9 cellular contexts compared by ENCODE assay signal in the genomic region with DNA sequence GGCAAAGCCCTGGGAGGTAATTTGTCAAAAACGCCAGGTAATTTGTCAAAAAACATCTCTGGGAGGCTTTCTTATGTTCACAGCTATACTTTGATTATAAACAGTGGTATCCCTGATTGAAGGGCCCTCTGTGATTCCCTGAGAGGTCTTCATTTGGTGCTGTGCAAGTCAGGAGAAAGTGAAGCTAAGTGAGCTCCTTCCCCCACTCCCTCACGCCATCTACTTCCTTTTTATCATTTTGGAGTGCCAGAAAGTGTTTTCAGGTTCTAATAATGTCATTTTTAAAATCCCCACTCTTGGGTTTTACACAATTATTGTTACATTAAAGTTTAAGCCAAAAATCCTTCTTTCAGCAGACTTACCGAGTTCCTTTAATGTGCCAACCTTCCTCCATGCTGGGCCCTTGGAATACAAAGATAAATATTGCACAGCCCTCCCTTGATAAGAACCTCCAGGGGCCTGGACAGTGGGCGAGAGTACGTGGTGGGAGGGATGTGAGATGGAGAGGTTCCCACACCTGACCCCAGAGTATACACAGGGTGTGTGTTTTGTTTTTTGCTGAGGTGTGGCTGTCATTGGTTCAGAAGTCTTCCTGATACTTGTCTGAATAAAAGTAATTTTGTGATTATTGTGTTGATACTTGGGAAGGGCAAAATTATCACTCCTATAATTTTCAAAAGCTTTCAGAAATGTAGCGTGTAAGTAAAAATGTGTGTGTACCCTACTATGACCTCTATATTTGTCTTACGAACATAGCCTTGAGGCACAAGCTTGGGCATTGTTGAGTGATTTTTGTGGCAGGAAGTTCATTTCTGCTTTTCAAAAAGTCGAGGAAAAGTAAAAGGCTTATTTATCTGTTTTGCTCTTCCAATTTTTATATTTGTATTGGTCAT. TPM values are rescaled to one million over a fixed set of nuclear protein-coding genes. Genes with fewer than 3 reads are reported as not detected.
DNase-seq lines count a peak whose midpoint lies in the region; ATAC-seq and TF ChIP-seq lines count a peak whose summit lies in the region.
"Had no signal": no experiment of that assay in that cellular context is flagged by ENCODE, and none has a peak within 500 bp of the region (broad histone marks: within the 10 kb centered on the region; RNA-seq: fewer than 3 reads in every experiment).

No MANE protein-coding gene starts in this region.

- in situ Hi-C loops in mammary epithelial cell (cut with MboI; ENCODE audit: low sequenced_read_pairs in 2 of 2) = no loop called here

- H3K36me3 ChIP-seq in breast epithelium (no peaks in the 10 kb centered on the region), mammary epithelial cell (ENCODE audit: insufficient read depth, low read length) (no peaks in the 10 kb centered on the region), thoracic aorta (no peaks in the 10 kb centered on the region)

- no peaks in the 10 kb centered on the region for H3K4me1 ChIP-seq in breast epithelium
- H3K4me1 ChIP-seq in mammary epithelial cell (ENCODE audit: insufficient read depth, low read length) = peaks cover 3% of the 10 kb centered on the region
- H3K4me1 ChIP-seq in thoracic aorta (ENCODE audit: control insufficient read depth in 1 of 2, low read depth in 2 of 2) = peaks cover 19 to 56% of the 10 kb centered on the region in 2 donors

- H2AFZ ChIP-seq in mammary epithelial cell (ENCODE audit: low read depth, low read length) = peak overlapping the region; percentile 17

- no peaks in the 10 kb centered on the region for H3K27me3 ChIP-seq in breast epithelium
- H3K27me3 ChIP-seq in mammary epithelial cell (ENCODE audit: insufficient read depth, low read length) = no peaks in the 10 kb centered on the region
- H3K27me3 ChIP-seq in thoracic aorta (replicated peaks; ENCODE audit: insufficient read depth) = no peaks in the 10 kb centered on the region

- H3K9ac ChIP-seq in mammary epithelial cell (ENCODE audit: insufficient read depth, low read length) = no peak overlapping the region

- no peak for TF ChIP-seq CTCF in MCF 10A (IDR thresholded peaks at IDR 0.05; ENCODE audit: unreplicated experiment)
- TF ChIP-seq CTCF in breast epithelium (IDR thresholded peaks at IDR 0.05) = no peak
- no peak for TF ChIP-seq CTCF in mammary epithelial cell (conservative IDR thresholded peaks at IDR 0.05 in 1 of 2, IDR thresholded peaks at IDR 0.05 in 1 of 2; ENCODE audit: extremely low read depth in 1 of 2, insufficient read depth in 1 of 2, low read depth in 1 of 2, low read length in 2 of 2)
- no peak for TF ChIP-seq CTCF in thoracic aorta (IDR thresholded peaks at IDR 0.05)

- H3K27ac ChIP-seq in breast epithelium (no peak overlapping the region), mammary epithelial cell (ENCODE audit: insufficient read depth, low read depth, low read length) (no peak overlapping the region), thoracic aorta (peak overlapping the region in 1 of 2 donors; percentile 6)

- BruUV-seq in MCF 10A (replicated peaks; lab: Mats Ljungman, UMichigan) (no TSS peak), mammary epithelial cell (replicated peaks; lab: Mats Ljungman, UMichigan) (no TSS peak)

- no peak for TF ChIP-seq POLR2A in breast epithelium (IDR thresholded peaks at IDR 0.05)

- H3K4me3 Mint-ChIP-seq in MCF 10A (ENCODE audit: unreplicated experiment) = no peak overlapping the region

- POLR2A ChIA-PET in MCF 10A (lab: Yijun Ruan, JAX) = no interaction called here

- DNase-seq in MCF 10A (ENCODE audit: unreplicated experiment) (no peak), breast epithelium (ENCODE audit: low spot score in 2 of 2) (no peak), mammary epithelial cell (no peak), thoracic aorta (ENCODE audit: low spot score) (no peak), glomerular visceral epithelial cell (ENCODE audit: extremely low spot score) (no peak), amygdala (lab: John Stamatoyannopoulos, UW) (no peak)
- DNase-seq: NCI-H1694 treated with DMSO at 0.1 percent for 48 hours had no signal

- CTCF ChIA-PET in MCF 10A (lab: Yijun Ruan, JAX) = interaction anchor here (0.5 to 1.1 kb wide), 3 partner anchors 9 to 389 kb away, joined by 3 to 5 read pairs (median 4); no protein-coding TSS in a partner anchor
- CTCF ChIA-PET in mammary epithelial cell (lab: Charles Lee; ENCODE audit: low non-redundant PET) = no interaction called here

- H3K36me3 Mint-ChIP-seq in MCF 10A (ENCODE audit: insufficient read depth, unreplicated experiment) = no peaks in the 10 kb centered on the region

- H3K9me3 ChIP-seq in breast epithelium = no peaks in the 10 kb centered on the region
- no peaks in the 10 kb centered on the region for H3K9me3 ChIP-seq in mammary epithelial cell (replicated peaks; ENCODE audit: insufficient read depth, low read length)
- H3K9me3 ChIP-seq in thoracic aorta = no peaks in the 10 kb centered on the region

- H3K4me1 Mint-ChIP-seq in MCF 10A (ENCODE audit: insufficient read depth, unreplicated experiment) = peaks cover 15% of the 10 kb centered on the region

- intact Hi-C loops in MCF 10A (cut with micrococcal nuclease) = loop anchor here (10.0 kb wide), 1 partner anchor 65 kb away; no protein-coding TSS in a partner anchor
- intact Hi-C loops in breast epithelium (cut with DNase I; ENCODE audit: low total_unique reads) = no loop called here
- intact Hi-C loops in mammary epithelial cell (cut with micrococcal nuclease) = loop anchor here (10.0 kb wide), 1 partner anchor 55 kb away; no protein-coding TSS in a partner anchor

- peaks cover 4% of the 10 kb centered on the region for H3K79me2 ChIP-seq in mammary epithelial cell (ENCODE audit: insufficient read depth, low read length)

- peak overlapping the region; percentile 66 for H3K27ac Mint-ChIP-seq in MCF 10A (ENCODE audit: low read depth, unreplicated experiment)

- peak; percentile 16 for ATAC-seq in HG03442 (IDR thresholded peaks at IDR 0.05; ENCODE audit: unreplicated experiment)
- ATAC-seq in thoracic aorta (ENCODE audit: insufficient number of reproducible peaks, low FRiP score, low read depth) = no peak
- ATAC-seq in GM21367 (IDR thresholded peaks at IDR 0.05; ENCODE audit: unreplicated experiment) = no peak

- no peak overlapping the region for H3K4me3 ChIP-seq in breast epithelium
- peak overlapping the region in 1 of 3 experiments; percentile 13 for H3K4me3 ChIP-seq in mammary epithelial cell (replicated peaks in 1 of 3; ENCODE audit: insufficient read depth in 1 of 3, low read depth in 2 of 3, low read length in 3 of 3)
- H3K4me3 ChIP-seq in thoracic aorta = peak overlapping the region; percentile 17

- no peaks in the 10 kb centered on the region for H3K27me3 Mint-ChIP-seq in MCF 10A (ENCODE audit: insufficient read depth, unreplicated experiment)

- H3K4me2 ChIP-seq in mammary epithelial cell (ENCODE audit: insufficient read depth, low read depth, low read length) = peak overlapping the region; percentile 43

- H4K20me1 ChIP-seq in mammary epithelial cell (ENCODE audit: insufficient read depth, low read length) = no peaks in the 10 kb centered on the region

- no peaks in the 10 kb centered on the region for H3K9me3 Mint-ChIP-seq in MCF 10A (ENCODE audit: unreplicated experiment)

- dilution Hi-C loops in mammary epithelial cell (cut with HindIII; ENCODE audit: low sequenced_read_pairs) = no loop called here

- WGBS in mammary epithelial cell (ENCODE audit: low coverage, missing lambda C conversion rate) = 58% methylated on average over 8 of the region's 8 CpGs

RNA-seq across cellular contexts. Expression of a gene that starts 8.1 kb away (rescaled TPM):
- 7.0 and 7.7 TPM in 2 replicates for total RNA-seq in MCF 10A (2022)
- total RNA-seq in breast epithelium = 10 to 100 TPM; 17.0 to 38.8 (median 21.3) TPM
- total RNA-seq in mammary epithelial cell = 1 to 10 TPM; 5.0 to 7.3 TPM
- polyA plus RNA-seq in mammary epithelial cell = 14.0 TPM
- 51.5 TPM for polyA minus RNA-seq in mammary epithelial cell
- total RNA-seq in thoracic aorta = 10 to 100 TPM; 31.8 to 54.2 TPM
